9 cellular contexts compared by ENCODE assay signal in genomic region chr18:52462853-52463252, GRCh38.
"Had no signal": no experiment of that assay in that cellular context is flagged by ENCODE, and none has a peak within 500 bp of the region (broad histone marks: within the 10 kb centered on the region; RNA-seq: fewer than 3 reads in every experiment).

No MANE protein-coding gene starts in this region.

- H3K27ac ChIP-seq: GM23248 had no signal

- H3K36me3 ChIP-seq: HAP-1 had no signal

- H3K4me3 ChIP-seq: GM23248, GM23338, HAP-1 had no signal

- ATAC-seq: GM23338, HCT116 had no signal

- H3K9me3 ChIP-seq: HAP-1 had no signal

- H3K9ac ChIP-seq: GM23248 had no signal

- H3K4me2 ChIP-seq: GM23338 had no signal

- H2AFZ ChIP-seq: GM23248, GM23338 had no signal

- DNase-seq: GM23248, GOT3, H7, H9, HCEC 1CT, HFFc6 had no signal
